In genomic region chr5:65732046-65732445, GRCh38 we compare ENCODE assay signal across 8 cellular contexts. TPM values are rescaled to one million over a fixed set of nuclear protein-coding genes. Genes with fewer than 3 reads are reported as not detected.
DNase-seq lines count a peak whose midpoint lies in the region; ATAC-seq and TF ChIP-seq lines count a peak whose summit lies in the region.
"Not testable (repeated sequence)": the region's sequence is repeated elsewhere in the genome, so short reads cannot be mapped to it uniquely, and the experiment has no call there.

No MANE protein-coding gene starts in this region.

- H3K4me2 ChIP-seq in H9 (ENCODE audit: insufficient read depth, insufficient read length, low read length), result not testable (repeated sequence)

- not testable (repeated sequence) for H3K9me3 Mint-ChIP-seq in H9; dendritic cell treated with granulocyte-macrophage colony-stimulating factor and Interleukin-4, amounts not matched to agents 40 ng/mL and 50 ng/mL, for 4 days; naive B cell

- H3K23ac ChIP-seq in H9 (ENCODE audit: insufficient read length, low read depth, low read length), result not testable (repeated sequence)

- H2BK15ac ChIP-seq in H9 (ENCODE audit: low read depth, low read length), result not testable (repeated sequence)

- not testable (repeated sequence) for TF ChIP-seq CTCF in H9 (conservative IDR thresholded peaks at IDR 0.05); upper lobe of right lung (IDR thresholded peaks at IDR 0.05)

- not testable (repeated sequence) for H2BK12ac ChIP-seq in H9 (ENCODE audit: insufficient read length, low read depth, low read length)

- WGBS in H9 (ENCODE audit: extremely low coverage, insufficient read length, low lambda C conversion rate), result no CpG with 5 or more reads among the region's 3 CpGs

- H3K4me3 Mint-ChIP-seq in H9, result not testable (repeated sequence)
- H3K4me3 Mint-ChIP-seq in dendritic cell treated with granulocyte-macrophage colony-stimulating factor and Interleukin-4, amounts not matched to agents 40 ng/mL and 50 ng/mL, for 4 days, result peak overlapping the region; percentile 73
- peak overlapping the region in 1 of 8 donors; percentile 83 for H3K4me3 Mint-ChIP-seq in naive B cell

- H3K27ac Mint-ChIP-seq in H9, result peak overlapping the region in 2 of 3 experiments; percentile 0 to 54; a peak in 1 of 7 replicates
- H3K27ac Mint-ChIP-seq in dendritic cell treated with granulocyte-macrophage colony-stimulating factor and Interleukin-4, amounts not matched to agents 40 ng/mL and 50 ng/mL, for 4 days, result peak overlapping the region; percentile 92
- H3K27ac Mint-ChIP-seq in naive B cell, result peak overlapping the region in 3 of 6 donors; percentile 69 to 92 (median 87)

- H4K5ac ChIP-seq in H9 (ENCODE audit: insufficient read length, low read depth, low read length), result not testable (repeated sequence)

- not testable (repeated sequence) for H3K27me3 Mint-ChIP-seq in H9 (ENCODE audit: low read depth); dendritic cell treated with granulocyte-macrophage colony-stimulating factor and Interleukin-4, amounts not matched to agents 40 ng/mL and 50 ng/mL, for 4 days; naive B cell

- H3K4me3 ChIP-seq in upper lobe of right lung, result not testable (repeated sequence)

- H3K14ac ChIP-seq in H9 (ENCODE audit: insufficient read depth, low read length), result not testable (repeated sequence)

- H3K18ac ChIP-seq in H9 (ENCODE audit: insufficient read length, low read depth, low read length), result not testable (repeated sequence)

- H3K9me3 ChIP-seq in H9 (ENCODE audit: control insufficient read depth, low read depth, low read length); upper lobe of right lung: not testable (repeated sequence)

- not testable (repeated sequence) for H4K20me1 ChIP-seq in H9 (ENCODE audit: control insufficient read depth, insufficient read depth, insufficient read length)

- H3K79me1 ChIP-seq in H9 (ENCODE audit: insufficient read depth, low read depth, low read length, poor library complexity, severe bottlenecking), result peaks cover 15% of the 10 kb centered on the region

- not testable (repeated sequence) for H3K4me1 ChIP-seq in H9 (ENCODE audit: insufficient read depth, low read length); upper lobe of right lung

- not testable (repeated sequence) for H2BK120ac ChIP-seq in H9 (ENCODE audit: low read depth, low read length, poor library complexity, severe bottlenecking)

- H4K8ac ChIP-seq in H9 (replicated peaks; ENCODE audit: insufficient read length, low read depth, low read length), result not testable (repeated sequence)

- not testable (repeated sequence) for H2AK5ac ChIP-seq in H9 (ENCODE audit: insufficient read length, low read length)

- not testable (repeated sequence) for H3K56ac ChIP-seq in H9 (ENCODE audit: insufficient read length, low read depth, low read length)

- not testable (repeated sequence) for H3K36me3 ChIP-seq in upper lobe of right lung

- H3K27ac ChIP-seq in H9 (ENCODE audit: insufficient read length, low read depth, low read length); upper lobe of right lung: not testable (repeated sequence)

- H2AFZ ChIP-seq in H9 (ENCODE audit: low read length), result not testable (repeated sequence)

- peaks cover 8 to 16% (median 10%) of the 10 kb centered on the region in 3 experiments; a peak in 4 of 7 replicates for H3K36me3 Mint-ChIP-seq in H9 (ENCODE audit: insufficient read depth in 1 of 3, low read depth in 3 of 3)
- H3K36me3 Mint-ChIP-seq in dendritic cell treated with granulocyte-macrophage colony-stimulating factor and Interleukin-4, amounts not matched to agents 40 ng/mL and 50 ng/mL, for 4 days (ENCODE audit: low read depth), result peaks cover 12% of the 10 kb centered on the region
- not testable (repeated sequence) for H3K36me3 Mint-ChIP-seq in naive B cell

- not testable (repeated sequence) for H2BK5ac ChIP-seq in H9 (ENCODE audit: insufficient read length, low read length)

- H3K27me3 ChIP-seq in H9 (ENCODE audit: insufficient read depth, low read length); upper lobe of right lung: not testable (repeated sequence)

- intact Hi-C loops in dendritic cell treated with granulocyte-macrophage colony-stimulating factor and Interleukin-4, amounts not matched to agents 40 ng/mL and 50 ng/mL, for 4 days (cut with micrococcal nuclease); left ventricle myocardium superior (cut with micrococcal nuclease); upper lobe of right lung (cut with DNase I): not testable (repeated sequence)

- peaks cover 25 to 26% of the 10 kb centered on the region in 2 experiments for H3K4me1 Mint-ChIP-seq in H9
- peaks cover 38% of the 10 kb centered on the region for H3K4me1 Mint-ChIP-seq in dendritic cell treated with granulocyte-macrophage colony-stimulating factor and Interleukin-4, amounts not matched to agents 40 ng/mL and 50 ng/mL, for 4 days (ENCODE audit: low read depth)
- H3K4me1 Mint-ChIP-seq in naive B cell, result peaks cover 13 to 33% (median 20%) of the 10 kb centered on the region in 3 donors

- ATAC-seq in left ventricle myocardium superior, result peak; percentile 64
- not testable (repeated sequence) for ATAC-seq in naive B cell (ENCODE audit: low read depth in 2 of 2)
- ATAC-seq in upper lobe of right lung, result peak; percentile 76

- H3K23me2 ChIP-seq in H9 (ENCODE audit: insufficient read length, low read depth, low read length, poor library complexity, severe bottlenecking), result not testable (repeated sequence)

- H3K4ac ChIP-seq in H9 (ENCODE audit: low read depth, low read length), result not testable (repeated sequence)

- H3T11ph ChIP-seq in H9 (ENCODE audit: low read length), result not testable (repeated sequence)

- H3K9ac ChIP-seq in H9 (ENCODE audit: extremely low read depth, insufficient read length, low read length), result not testable (repeated sequence)

- H3K79me2 ChIP-seq in H9 (ENCODE audit: insufficient read depth, low read length), result peaks cover 28% of the 10 kb centered on the region; the same call in 1 of the 2 replicates

- not testable (repeated sequence) for H4K91ac ChIP-seq in H9 (ENCODE audit: insufficient read length, low read depth, low read length)

- peak; percentile 42 to 49 for DNase-seq in AML-193 (lab: John Stamatoyannopoulos, UW)
- not testable (repeated sequence) for DNase-seq in H9, upper lobe of right lung
- peak; percentile 36 for DNase-seq in NOMO-1 treated with DMSO at 0.1 percent for 48 hours (lab: John Stamatoyannopoulos, UW; ENCODE audit: unreplicated experiment)
- peak; percentile 16 for DNase-seq in SIG-M5 treated with dmso at 0.1 percent for 504 hours (lab: John Stamatoyannopoulos, UW; ENCODE audit: unreplicated experiment)
- DNase-seq in left ventricle myocardium superior, result peak; percentile 39
- peak; percentile 24 for DNase-seq in naive B cell

- not testable (repeated sequence) for H2BK20ac ChIP-seq in H9 (ENCODE audit: low read depth, low read length, poor library complexity, severe bottlenecking)

RNA-seq across cellular contexts. Expression of gene NLN, which starts 10.0 kb away (rescaled TPM):
- total RNA-seq in H9 (2021) (126 and 137 TPM in 2 replicates), left ventricle myocardium superior (14.1 TPM), upper lobe of right lung (15.8 TPM)
- polyA plus RNA-seq in naive B cell (ENCODE audit: low read depth in 6 of 6), result 1 to 10 TPM; 1.9 to 7.3 (median 4.1) TPM

RNA-seq across cellular contexts. Expression of gene SGTB, which starts 10.1 kb away (rescaled TPM):
- total RNA-seq in H9 (2021) (18.7 and 19.6 TPM in 2 replicates), left ventricle myocardium superior (4.6 TPM), upper lobe of right lung (10.8 TPM)
- 1 to 10 TPM; 1.9 to 4.3 (median 3.2) TPM for polyA plus RNA-seq in naive B cell (ENCODE audit: low read depth in 6 of 6)
